Comparison of ENCODE assay signal across 23 cellular contexts in genomic region chr10:119849944-119850343, GRCh38. TPM values are rescaled to one million over a fixed set of nuclear protein-coding genes. Genes with fewer than 3 reads are reported as not detected.
A peak's percentile ranks its signal among the peaks of the same experiment; 100 is the strongest.
DNase-seq lines count a peak whose midpoint lies in the region; ATAC-seq, FAIRE-seq and TF ChIP-seq lines count a peak whose summit lies in the region.
"Had no signal": no experiment of that assay in that cellular context is flagged by ENCODE, and none has a peak within 500 bp of the region (broad histone marks: within the 10 kb centered on the region; RNA-seq: fewer than 3 reads in every experiment).

No MANE protein-coding gene starts in this region.

- H3K9me3 ChIP-seq in AG04450 (ENCODE audit: control insufficient read depth, insufficient read depth, low read length) (no peaks in the 10 kb centered on the region), astrocyte (ENCODE audit: insufficient read depth, low read depth, low read length) (no peaks in the 10 kb centered on the region), neutrophil (no peaks in the 10 kb centered on the region)
- H3K9me3 ChIP-seq: upper lobe of right lung had no signal

- DNase-seq in AG04450 (ENCODE audit: low read depth, low spot score) (no peak), HFFc6 (no peak), astrocyte (ENCODE audit: low read depth) (no peak), SKM-1 (lab: John Stamatoyannopoulos, UW; ENCODE audit: unreplicated experiment) (no peak), medulla oblongata (ENCODE audit: extremely low spot score) (no peak), GM13977 (ENCODE audit: low spot score) (no peak)
- DNase-seq: activated CD4-positive, alpha-beta T cell treated with anti-CD3 and anti-CD28 coated beads, Interleukin-2, amount 50 U/mL, for 1 hour; activated CD8-positive, alpha-beta memory T cell treated with anti-CD3 and anti-CD28 coated beads, Interleukin-2, amount 50 U/mL, for 4 hours; dorsolateral prefrontal cortex; Kasumi-1; NCI-H1694; NCI-H2171 treated with DMSO at 0.1 percent for 48 hours; NCI-H526 treated with DMSO at 0.1 percent for 48 hours; upper lobe of right lung had no signal

- H3K4me1 Mint-ChIP-seq in HFFc6 (ENCODE audit: low read depth) (peaks cover 39% of the 10 kb centered on the region), astrocyte (ENCODE audit: low read depth, unreplicated experiment) (peaks cover 17% of the 10 kb centered on the region)
- H3K4me1 Mint-ChIP-seq: neural progenitor cell had no signal

- POLR2A ChIA-PET in AG04450 (lab: Yijun Ruan, JAX) = interaction anchor here (0.6 to 1.6 kb wide), 4 partner anchors 32 to 577 kb away, joined by 3 to 5 read pairs (median 4); partner anchors contain the start of gene SEC23IP

- no peaks in the 10 kb centered on the region for H3K27me3 Mint-ChIP-seq in HFFc6 (ENCODE audit: insufficient read depth)
- no peaks in the 10 kb centered on the region for H3K27me3 Mint-ChIP-seq in astrocyte (ENCODE audit: low read depth, unreplicated experiment)
- H3K27me3 Mint-ChIP-seq: activated naive CD8-positive, alpha-beta T cell; progenitor cell of endocrine pancreas had no signal

- ATAC-seq in HG03442 (IDR thresholded peaks at IDR 0.05; ENCODE audit: unreplicated experiment) = no peak
- ATAC-seq: sciatic nerve, upper lobe of right lung had no signal

- TF ChIP-seq CTCF in AG04450 (IDR thresholded peaks at IDR 0.05; ENCODE audit: low read depth, low read length) (no peak), HFFc6 (IDR thresholded peaks at IDR 0.05) (no peak), astrocyte (IDR thresholded peaks at IDR 0.05; ENCODE audit: insufficient read depth, low read depth, low read length) (no peak), neutrophil (IDR thresholded peaks at IDR 0.05) (no peak), GM13977 (IDR thresholded peaks at IDR 0.05; ENCODE audit: extremely low read depth, insufficient read depth, missing control alignments) (no peak)

- H3K4me1 ChIP-seq in astrocyte (ENCODE audit: insufficient read depth, low read length) (peaks cover 16% of the 10 kb centered on the region), neutrophil (ENCODE audit: control insufficient read depth in 1 of 2, insufficient read depth in 1 of 2, low read depth in 1 of 2, low read length in 1 of 2) (peaks cover 43 to 58% of the 10 kb centered on the region in 2 experiments)
- H3K4me1 ChIP-seq: neural progenitor cell, upper lobe of right lung had no signal

- peak overlapping the region; percentile 59 for H3K4me2 ChIP-seq in astrocyte (ENCODE audit: low read length)
- H3K4me2 ChIP-seq: neural progenitor cell had no signal

- peaks cover 4% of the 10 kb centered on the region for H3K79me2 ChIP-seq in astrocyte (ENCODE audit: insufficient read depth, low read length)

- H3K9me3 Mint-ChIP-seq in HFFc6 = no peaks in the 10 kb centered on the region
- H3K9me3 Mint-ChIP-seq in astrocyte (ENCODE audit: unreplicated experiment) = no peaks in the 10 kb centered on the region
- H3K9me3 Mint-ChIP-seq: neural progenitor cell had no signal

- no peaks in the 10 kb centered on the region for H3K27me3 ChIP-seq in AG04450 (ENCODE audit: control insufficient read depth, insufficient read depth, low read length)
- no peaks in the 10 kb centered on the region for H3K27me3 ChIP-seq in astrocyte (ENCODE audit: insufficient read depth, low read length)
- H3K27me3 ChIP-seq in neutrophil = no peaks in the 10 kb centered on the region
- H3K27me3 ChIP-seq: BLaER1 treated with 17β-estradiol and CSF1 and Interleukin-3, amounts not matched to agents 10 nM and 100 nM; dorsolateral prefrontal cortex; neural progenitor cell; upper lobe of right lung had no signal

- no peak for FAIRE-seq in astrocyte (lab: Jason Lieb, UNC)

- H3K36me3 ChIP-seq in astrocyte (ENCODE audit: insufficient read depth, low read length) = peaks cover 45% of the 10 kb centered on the region
- H3K36me3 ChIP-seq in neutrophil = peaks cover 67% of the 10 kb centered on the region

- H3K36me3 Mint-ChIP-seq in HFFc6 (ENCODE audit: low read depth) (peaks cover 38% of the 10 kb centered on the region), astrocyte (ENCODE audit: low read depth, unreplicated experiment) (peaks cover 16% of the 10 kb centered on the region)

- no peaks in the 10 kb centered on the region for H4K20me1 ChIP-seq in astrocyte (ENCODE audit: insufficient read depth, low read length)

- CTCF ChIA-PET in AG04450 (lab: Charles Lee) = interaction anchor here (0.8 to 2.0 kb wide), 3 partner anchors 10 to 164 kb away, joined by 3 to 27 read pairs (median 4); partner anchors contain the start of gene INPP5F

- H3K4me3 Mint-ChIP-seq in HFFc6 (peak overlapping the region; percentile 59; the same call in 1 of the 2 replicates), astrocyte (ENCODE audit: unreplicated experiment) (peak overlapping the region; percentile 4)
- H3K4me3 Mint-ChIP-seq: activated naive CD8-positive, alpha-beta T cell; neural progenitor cell had no signal

- in situ Hi-C loops in GM13977 (cut with MboI; ENCODE audit: low pct_unique_long_range_greater_than_20kb, low sequenced_read_pairs, unreplicated experiment) = loop anchor here (10.0 kb wide), 1 partner anchor 165 kb away; no protein-coding TSS in a partner anchor

- H3K27ac Mint-ChIP-seq in HFFc6 (peak overlapping the region; percentile 92), astrocyte (ENCODE audit: unreplicated experiment) (peak overlapping the region; percentile 82)
- H3K27ac Mint-ChIP-seq: activated naive CD8-positive, alpha-beta T cell; neural progenitor cell; progenitor cell of endocrine pancreas had no signal

- H3K9ac ChIP-seq in astrocyte (ENCODE audit: low read length) = no peak overlapping the region
- H3K9ac ChIP-seq: BLaER1 treated with 17β-estradiol and CSF1 and Interleukin-3, amounts not matched to agents 10 nM and 100 nM; neural progenitor cell had no signal

- H3K4me3 ChIP-seq in AG04450 (ENCODE audit: low read depth, low read length) (no peak overlapping the region), astrocyte (ENCODE audit: insufficient read depth, low read depth, low read length) (no peak overlapping the region), neutrophil (ENCODE audit: low read depth in 1 of 2, low read length in 1 of 2) (peak overlapping the region in 1 of 2 experiments; percentile 21)
- H3K4me3 ChIP-seq: BLaER1 treated with 17β-estradiol and CSF1 and Interleukin-3, amounts not matched to agents 10 nM and 100 nM; dorsolateral prefrontal cortex; neural progenitor cell; SK-N-MC; upper lobe of right lung had no signal

- no peak overlapping the region for H2AFZ ChIP-seq in astrocyte (ENCODE audit: low read depth, low read length)
- H2AFZ ChIP-seq: neural progenitor cell had no signal

- peak overlapping the region; percentile 54 for H3K27ac ChIP-seq in AG04450 (ENCODE audit: low read depth, low read length)
- H3K27ac ChIP-seq in astrocyte (ENCODE audit: low read depth, low read length) = peak overlapping the region; percentile 76
- peak overlapping the region; percentile 78 for H3K27ac ChIP-seq in neutrophil
- H3K27ac ChIP-seq: dorsolateral prefrontal cortex, neural progenitor cell, SK-N-MC, upper lobe of right lung, VCaP had no signal

RNA-seq across cellular contexts. Expression of gene MCMBP, which starts 22.7 kb away (rescaled TPM):
- 51.6 and 61.4 TPM in 2 replicates for polyA plus RNA-seq in AG04450 (2011; rRNA removed)
- polyA minus RNA-seq in AG04450 (2011; rRNA and poly(A)+ RNA removed) = 46.5 and 47.4 TPM in 2 replicates
- total RNA-seq in HFFc6 (2021; fragmentation: NEBNext Ultra II Directional; extraction: Animal tissue kit (Norgen Biotek cat#: 25700)) = 10 to 100 TPM; 40.4 to 59.0 (median 53.5) TPM
- 40.9 and 41.1 TPM in 2 replicates for total RNA-seq in astrocyte

RNA-seq across cellular contexts. Expression of gene SEC23IP, which starts 42.6 kb away (rescaled TPM):
- polyA plus RNA-seq in AG04450 (2011; rRNA removed) = 54.9 and 62.8 TPM in 2 replicates
- 150 and 152 TPM in 2 replicates for polyA minus RNA-seq in AG04450 (2011; rRNA and poly(A)+ RNA removed)
- 10 to 100 TPM; 76.9 to 95.5 (median 88.8) TPM for total RNA-seq in HFFc6 (2021; fragmentation: NEBNext Ultra II Directional; extraction: Animal tissue kit (Norgen Biotek cat#: 25700))
- 90.6 and 95.9 TPM in 2 replicates for total RNA-seq in astrocyte
